13 cellular contexts compared by ENCODE assay signal in the genomic region with DNA sequence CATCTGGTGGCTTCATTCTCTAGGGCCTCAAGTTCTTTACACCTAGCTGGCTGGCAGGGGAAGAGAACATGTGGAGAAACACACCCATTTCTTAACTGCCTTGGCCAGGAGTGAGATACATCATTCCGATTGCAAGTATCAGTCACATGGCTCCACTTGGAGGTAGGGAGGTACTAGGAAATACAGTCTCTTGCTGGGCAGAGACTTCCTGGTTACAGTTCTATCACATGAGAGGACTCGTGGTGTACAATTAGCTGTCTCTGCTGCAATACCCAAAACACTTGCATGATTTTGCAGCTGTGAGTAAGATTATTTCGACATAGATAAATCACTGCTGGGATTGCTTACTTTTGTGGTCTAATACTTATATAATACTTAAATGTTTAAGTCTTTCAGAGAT. TPM values are rescaled to one million over a fixed set of nuclear protein-coding genes. Genes with fewer than 3 reads are reported as not detected.
A peak's percentile ranks its signal among the peaks of the same experiment; 100 is the strongest.
DNase-seq lines count a peak whose midpoint lies in the region; ATAC-seq, FAIRE-seq and TF ChIP-seq lines count a peak whose summit lies in the region.
"Had no signal": no experiment of that assay in that cellular context is flagged by ENCODE, and none has a peak within 500 bp of the region (broad histone marks: within the 10 kb centered on the region; RNA-seq: fewer than 3 reads in every experiment).

No MANE protein-coding gene starts in this region.

- H3K4me1 ChIP-seq in K562 (replicated peaks in 1 of 2; ENCODE audit: control insufficient read depth in 2 of 2, insufficient read depth in 2 of 2, low read length in 2 of 2), result no peaks in the 10 kb centered on the region; a peak in 1 of 5 replicates

- H3K4me2 ChIP-seq in K562 (ENCODE audit: insufficient read depth, low read length), result no peak overlapping the region

- WGBS in K562 (ENCODE audit: insufficient coverage, low coverage, missing lambda C conversion rate), result 6% methylated on average over 3 of the region's 3 CpGs

- intact Hi-C loops in K562 (cut with micrococcal nuclease), result no loop called here
- intact Hi-C loops in left colon (cut with DNase I, micrococcal nuclease), result loop anchor here (10.0 kb wide), 2 partner anchors 386 to 476 kb away; no protein-coding TSS in a partner anchor

- no peaks in the 10 kb centered on the region for H3K9me3 Mint-ChIP-seq in activated naive CD4-positive, alpha-beta T cell treated with anti-CD3 and anti-CD28 coated beads, Interleukin-2, amount 50 U/mL, for 72 hours

- DNase-seq in AG09319 (ENCODE audit: extremely low read depth, low read depth), result peak; percentile 96
- no peak for DNase-seq in K562 (ENCODE audit: extremely low read depth in 1 of 4, low spot score in 3 of 4)
- DNase-seq in left colon, result peak in 1 of 2 donors; percentile 50
- DNase-seq in activated naive CD4-positive, alpha-beta T cell treated with anti-CD3 and anti-CD28 coated beads, Interleukin-2, amount 50 U/mL, for 72 hours (ENCODE audit: low spot score in 2 of 2), result no peak
- DNase-seq in amniotic stem cell (lab: John Stamatoyannopoulos, UW), result no peak
- no peak for DNase-seq in COR-L47 (lab: John Stamatoyannopoulos, UW)
- DNase-seq: activated CD8-positive, alpha-beta memory T cell treated with anti-CD3 and anti-CD28 coated beads, Interleukin-2, amount 50 U/mL, for 4 hours; cerebellar nuclear complex; DMS79; NCI-H1436 treated with DMSO at 0.1 percent for 48 hours; SW 1271 had no signal

- BruUV-seq in K562 (replicated peaks; lab: Mats Ljungman, UMichigan), result no TSS peak

- no peaks in the 10 kb centered on the region for H3K27me3 ChIP-seq in K562 (ENCODE audit: control insufficient read depth in 2 of 2, insufficient read depth in 2 of 2, low read length in 2 of 2)

- POLR2A ChIA-PET in K562 (lab: Yijun Ruan, JAX), result no interaction called here

- TF ChIP-seq POLR2A in K562 (conservative IDR thresholded peaks at IDR 0.05), result no peak

- H3K36me3 Mint-ChIP-seq in activated naive CD4-positive, alpha-beta T cell treated with anti-CD3 and anti-CD28 coated beads, Interleukin-2, amount 50 U/mL, for 72 hours, result no peaks in the 10 kb centered on the region

- CTCF ChIA-PET in K562 (lab: Yijun Ruan, JAX; ENCODE audit: low intra/inter-chr PET ratio), result interaction anchor here (4.1 kb wide), 1 partner anchor 472 kb away, joined by 23 read pairs; no protein-coding TSS in a partner anchor

- TF ChIP-seq RAD21 in Ishikawa (IDR thresholded peaks at IDR 0.05; ENCODE audit: low read depth), result no peak
- TF ChIP-seq RAD21 in K562 (CRISPR knock-in tag; conservative IDR thresholded peaks at IDR 0.05 in 1 of 2, IDR thresholded peaks at IDR 0.05 in 1 of 2), result no peak

- no peak overlapping the region for H3K27ac ChIP-seq in K562 (ENCODE audit: extremely low read depth, low read depth, low read length)

- H3K27ac Mint-ChIP-seq in activated naive CD4-positive, alpha-beta T cell treated with anti-CD3 and anti-CD28 coated beads, Interleukin-2, amount 50 U/mL, for 72 hours, result no peak overlapping the region

- H3K9me3 ChIP-seq in K562 (replicated peaks; ENCODE audit: control insufficient read depth, insufficient read depth, low read depth, low read length), result no peaks in the 10 kb centered on the region; the same call in 1 of the 2 replicates

- H3K4me3 ChIP-seq in K562, result no peak overlapping the region

- no peaks in the 10 kb centered on the region for H3K9me1 ChIP-seq in K562 (ENCODE audit: control insufficient read depth, insufficient read depth, low read length)

- H2AFZ ChIP-seq in K562 (ENCODE audit: low read depth, low read length), result no peak overlapping the region

- ATAC-seq in K562 (no peak), left colon (peak; percentile 89), GM19035 (IDR thresholded peaks at IDR 0.05; ENCODE audit: unreplicated experiment) (no peak)
- no peak for ATAC-seq in activated naive CD4-positive, alpha-beta T cell treated with anti-CD3 and anti-CD28 coated beads, Interleukin-2, amount 50 U/mL, for 72 hours

- no peak for FAIRE-seq in K562 (lab: Jason Lieb, UNC)

- no peaks in the 10 kb centered on the region for H4K20me1 ChIP-seq in K562 (replicated peaks; ENCODE audit: control insufficient read depth, insufficient read depth, low read length)

- TF ChIP-seq CTCF in AG09319 (IDR thresholded peaks at IDR 0.05; ENCODE audit: low read depth, low read length) (no peak), K562 (IDR thresholded peaks at IDR 0.05 in 2 of 3, conservative IDR thresholded peaks at IDR 0.05 in 1 of 3; ENCODE audit: insufficient read depth in 2 of 3, low read depth in 1 of 3, low read length in 3 of 3) (no peak)

- no peaks in the 10 kb centered on the region for H3K36me3 ChIP-seq in K562 (ENCODE audit: control insufficient read depth, insufficient read depth, low read length)

- in situ Hi-C loops in K562 (cut with MboI), result loop anchor here (10.0 kb wide), 1 partner anchor 756 kb away; no protein-coding TSS in a partner anchor

- TF ChIP-seq EP300 in Ishikawa (IDR thresholded peaks at IDR 0.05; ENCODE audit: borderline replicate concordance), result no peak
- no peak for TF ChIP-seq EP300 in K562 (IDR thresholded peaks at IDR 0.05; ENCODE audit: low read length)

- no peak overlapping the region for H3K9ac ChIP-seq in K562 (ENCODE audit: insufficient read depth in 1 of 2, low read depth in 2 of 2, low read length in 2 of 2)

- no peaks in the 10 kb centered on the region for H3K79me2 ChIP-seq in K562 (ENCODE audit: control insufficient read depth, insufficient read depth, low read length)

TF ChIP-seq in Ishikawa, 13 proteins besides CTCF, POLR2A, EP300 and RAD21:
- TF ChIP-seq, protein P1, sequence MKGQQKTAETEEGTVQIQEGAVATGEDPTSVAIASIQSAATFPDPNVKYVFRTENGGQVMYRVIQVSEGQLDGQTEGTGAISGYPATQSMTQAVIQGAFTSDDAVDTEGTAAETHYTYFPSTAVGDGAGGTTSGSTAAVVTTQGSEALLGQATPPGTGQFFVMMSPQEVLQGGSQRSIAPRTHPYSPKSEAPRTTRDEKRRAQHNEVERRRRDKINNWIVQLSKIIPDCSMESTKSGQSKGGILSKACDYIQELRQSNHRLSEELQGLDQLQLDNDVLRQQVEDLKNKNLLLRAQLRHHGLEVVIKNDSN (IDR thresholded peaks at IDR 0.05), result peak; percentile 15; the same call in 1 of the 2 replicates
- TF ChIP-seq TCF12 (IDR thresholded peaks at IDR 0.05; ENCODE audit: low read depth) (no peak), CREB1 (IDR thresholded peaks at IDR 0.05; ENCODE audit: low read depth) (no peak)

TF ChIP-seq in K562, 482 proteins besides CTCF, POLR2A, EP300 and RAD21 (continues in another document):
- no peak for TF ChIP-seq KLF16 (IDR thresholded peaks at IDR 0.05)
- peak; percentile 78 for TF ChIP-seq CEBPB (tag; IDR thresholded peaks at IDR 0.05)
- peak; percentile 67 for TF ChIP-seq ELF1 (tag; IDR thresholded peaks at IDR 0.05)
- TF ChIP-seq RCOR1 (IDR thresholded peaks at IDR 0.05; ENCODE audit: borderline replicate concordance in 1 of 2, low read depth in 2 of 2, low read length in 2 of 2), result 0 out of 4 replicates have a peak, but pooled peaks of 1 of the 2 experiments have one; percentile 9
- peak; percentile 74; the same call in 1 of the 2 replicates for TF ChIP-seq CEBPG (CRISPR knock-in tag; IDR thresholded peaks at IDR 0.05)
- TF ChIP-seq CEBPG (tag; conservative IDR thresholded peaks at IDR 0.05 in 1 of 2, IDR thresholded peaks at IDR 0.05 in 1 of 2), result peak; percentile 89 to 94
- no peak for TF ChIP-seq ASH1L (IDR thresholded peaks at IDR 0.05; ENCODE audit: borderline replicate concordance, low read depth, partially characterized antibody)

RNA-seq across cellular contexts. Expression of a gene that starts 51.1 kb away (rescaled TPM):
- 1.4 and 4.6 TPM in 2 replicates for total RNA-seq in K562 (2011; cell fraction: chromatin; rRNA removed; ENCODE audit: low replicate concordance)
- total RNA-seq in K562 (2011; cell fraction: nucleolus; rRNA removed), result 0.67 and 1.1 TPM in 2 replicates
- 1.6 and 5.2 TPM in 2 replicates for total RNA-seq in K562 (2011; cell fraction: nucleoplasm; rRNA removed)
- total RNA-seq in K562 (2014; rRNA removed), result 4.0 and 4.3 TPM in 2 replicates
- total RNA-seq in K562 (2014; rRNA removed; fragmentation: Illumina TruSeq; extraction: Trizol), result 28.8 and 33.6 TPM in 2 replicates
- total RNA-seq in K562 (2015; rRNA removed; fragmentation: Illumina TruSeq; extraction: Trizol), result 22.5 and 24.1 TPM in 2 replicates
- 27.2 and 30.1 TPM in 2 replicates for total RNA-seq in K562 (2021)
- 17.2 and 24.9 TPM in 2 replicates for polyA plus RNA-seq in K562 (2011; rRNA removed)
- 2.9 and 5.0 TPM in 2 replicates for polyA plus RNA-seq in K562 (2011; cell fraction: cytosol; rRNA removed)
- polyA plus RNA-seq in K562 (2011; cell fraction: nucleus; rRNA removed), result 1.6 and 3.1 TPM in 2 replicates
- 14.6 and 23.1 TPM in 2 replicates for polyA plus RNA-seq in K562 (2012)
- polyA plus RNA-seq in K562 (2014; fragmentation: Illumina TruSeq; extraction: Trizol), result 15.2 and 15.8 TPM in 2 replicates
- 10 to 100 TPM; 48.8 to 58.4 TPM for polyA plus RNA-seq in K562 (2014; fragmentation: Nextera tagmentation; extraction: Ambion mirVana)
- polyA plus RNA-seq in K562 (2014; rRNA removed), result 14.9 and 19.1 TPM in 2 replicates
- polyA minus RNA-seq in K562 (2011; rRNA and poly(A)+ RNA removed), result 6.6 and 7.4 TPM in 2 replicates
- 0.46 and 1.5 TPM in 2 replicates for polyA minus RNA-seq in K562 (2011; cell fraction: cytosol; rRNA and poly(A)+ RNA removed)
- 0.54 and 0.78 TPM in 2 replicates for polyA minus RNA-seq in K562 (2011; cell fraction: nucleus; rRNA and poly(A)+ RNA removed)
- total RNA-seq in left colon, result 10 to 100 TPM; 11.2 to 14.2 TPM
- 10 to 100 TPM; 11.8 to 24.2 TPM for total RNA-seq in activated naive CD4-positive, alpha-beta T cell treated with anti-CD3 and anti-CD28 coated beads, Interleukin-2, amount 50 U/mL, for 72 hours

RNA-seq across cellular contexts. Expression of a gene that starts 51.2 kb away (rescaled TPM):
- 4.6 and 10.9 TPM in 2 replicates for total RNA-seq in K562 (2011; cell fraction: chromatin; rRNA removed; ENCODE audit: low replicate concordance)
- total RNA-seq in K562 (2011; cell fraction: nucleolus; rRNA removed), result 2.8 and 3.8 TPM in 2 replicates
- total RNA-seq in K562 (2011; cell fraction: nucleoplasm; rRNA removed), result 5.1 and 11.2 TPM in 2 replicates
- total RNA-seq in K562 (2014; rRNA removed) (2.2 and 2.8 TPM in 2 replicates), K562 (2014; rRNA removed; fragmentation: Illumina TruSeq; extraction: Trizol) (3.5 and 4.4 TPM in 2 replicates), K562 (2015; rRNA removed; fragmentation: Illumina TruSeq; extraction: Trizol) (2.9 and 3.6 TPM in 2 replicates), K562 (2021) (2.6 and 4.2 TPM in 2 replicates), left colon (10 to 100 TPM in 1 of 2 donors, 1 to 10 TPM in 1; 8.7 to 13.0 TPM)
- polyA plus RNA-seq in K562 (2011; rRNA removed) (4.8 and 6.2 TPM in 2 replicates), K562 (2014; fragmentation: Illumina TruSeq; extraction: Trizol) (3.1 and 3.3 TPM in 2 replicates), K562 (2014; fragmentation: Nextera tagmentation; extraction: Ambion mirVana) (1 to 10 TPM; 1.8 to 2.0 TPM), K562 (2014; rRNA removed) (2.2 and 3.4 TPM in 2 replicates)
- 1.7 and 3.1 TPM in 2 replicates for polyA plus RNA-seq in K562 (2011; cell fraction: cytosol; rRNA removed)
- polyA plus RNA-seq in K562 (2011; cell fraction: nucleus; rRNA removed), result 4.4 and 5.3 TPM in 2 replicates
- 2.8 and 3.8 TPM in 2 replicates for polyA plus RNA-seq in K562 (2012)
- polyA minus RNA-seq in K562 (2011; rRNA and poly(A)+ RNA removed), result 6.8 and 7.7 TPM in 2 replicates
- 2.6 and 2.9 TPM in 2 replicates for polyA minus RNA-seq in K562 (2011; cell fraction: cytosol; rRNA and poly(A)+ RNA removed)
- 3.4 and 5.3 TPM in 2 replicates for polyA minus RNA-seq in K562 (2011; cell fraction: nucleus; rRNA and poly(A)+ RNA removed)
- 1 to 10 TPM; 3.6 to 7.1 TPM for total RNA-seq in activated naive CD4-positive, alpha-beta T cell treated with anti-CD3 and anti-CD28 coated beads, Interleukin-2, amount 50 U/mL, for 72 hours
